ENCODE assay signal across 19 cellular contexts in the genomic region with DNA sequence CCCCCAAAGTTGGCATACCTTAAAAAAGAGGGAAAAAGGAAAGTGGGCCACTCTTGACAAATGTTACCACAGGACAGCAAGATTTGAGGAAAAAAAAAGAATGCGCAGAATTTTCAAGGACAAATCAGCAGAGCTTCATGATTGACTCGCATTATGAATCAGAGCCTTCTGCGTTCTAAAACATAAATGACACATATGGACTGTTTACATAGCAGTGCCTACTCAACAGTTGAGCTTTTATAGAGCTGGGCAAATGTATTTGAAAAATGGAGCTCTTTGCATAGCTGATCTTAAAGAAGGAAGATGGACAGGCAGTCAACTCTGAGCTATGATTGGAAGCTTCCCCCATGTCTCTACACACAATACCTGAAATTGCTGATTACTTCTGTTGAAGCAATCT.
DNase-seq lines count a peak whose midpoint lies in the region; ATAC-seq and TF ChIP-seq lines count a peak whose summit lies in the region.
"Had no signal": no experiment of that assay in that cellular context is flagged by ENCODE, and none has a peak within 500 bp of the region (broad histone marks: within the 10 kb centered on the region; RNA-seq: fewer than 3 reads in every experiment).

No MANE protein-coding gene starts in this region.

- ATAC-seq in RWPE2 (ENCODE audit: low read depth) (peak; percentile 29; the same call in 1 of the 3 replicates), GM19397 (IDR thresholded peaks at IDR 0.05; ENCODE audit: unreplicated experiment) (no peak)
- ATAC-seq: CD8-positive, alpha-beta T cell; GM12878 had no signal

- no peak for TF ChIP-seq CTCF in RWPE2 (IDR thresholded peaks at IDR 0.05; ENCODE audit: poor library complexity, severe bottlenecking)

- no peaks in the 10 kb centered on the region for H3K36me3 ChIP-seq in RWPE2 (ENCODE audit: low read depth)
- H3K36me3 ChIP-seq: BLaER1, HAP-1 had no signal

- no peaks in the 10 kb centered on the region for H3K4me1 ChIP-seq in RWPE2 (ENCODE audit: insufficient read depth, poor library complexity, severe bottlenecking)
- H3K4me1 ChIP-seq: BLaER1, Caco-2, HAP-1 had no signal

- H3K9me3 ChIP-seq in RWPE2 (ENCODE audit: severe bottlenecking) = no peaks in the 10 kb centered on the region
- H3K9me3 ChIP-seq: BLaER1, Caco-2, HAP-1 had no signal

- DNase-seq in ELR (ENCODE audit: low read depth) (peak; percentile 45), RWPE2 (ENCODE audit: low spot score) (no peak), iris pigment epithelial cell (ENCODE audit: low read depth) (peak; percentile 1), pons (ENCODE audit: low spot score) (no peak), NCI-H524 treated with DMSO at 0.1 percent for 48 hours (lab: John Stamatoyannopoulos, UW) (no peak)
- DNase-seq: Caco-2; CD4-positive, CD25-positive, alpha-beta regulatory T cell; CD8-positive, alpha-beta T cell; DMS153; DND-41; GDM1; GOT3; HFFc6 had no signal

- no peak overlapping the region for H3K27ac ChIP-seq in RWPE2 (ENCODE audit: poor library complexity, severe bottlenecking)
- H3K27ac ChIP-seq: 22Rv1, BLaER1, C4-2B had no signal

- no peaks in the 10 kb centered on the region for H3K27me3 ChIP-seq in RWPE2 (ENCODE audit: insufficient read depth, poor library complexity, severe bottlenecking)
- H3K27me3 ChIP-seq: BLaER1 had no signal

- H3K4me3 ChIP-seq in RWPE2 (ENCODE audit: severe bottlenecking) = no peak overlapping the region
- H3K4me3 ChIP-seq: BLaER1, GM12878, HAP-1 had no signal

Comparison
In these comparisons a context has a peak if more than half of its experiments do, and no peak if none do; other contexts are left out.
1. DNase-seq: peak in ELR (single experiment) and iris pigment epithelial cell (single experiment); none in RWPE2 (single experiment), pons (single experiment) and NCI-H524 treated with DMSO at 0.1 percent for 48 hours (single experiment).